8 cellular contexts compared by ENCODE assay signal in genomic region chr10:73246322-73246782, GRCh38. TPM values are rescaled to one million over a fixed set of nuclear protein-coding genes. Genes with fewer than 3 reads are reported as not detected.
DNase-seq lines count a peak whose midpoint lies in the region; ATAC-seq, FAIRE-seq and TF ChIP-seq lines count a peak whose summit lies in the region.

No MANE protein-coding gene starts in this region.

- CTCF ChIA-PET in activated CD4-positive, alpha-beta T cell treated with anti-CD3 and anti-CD28 coated beads for 36 hours (lab: Charles Lee) = interaction anchor here (0.6 to 1.5 kb wide), 5 partner anchors 10 to 395 kb away, joined by 3 to 8 read pairs (median 3); no protein-coding TSS in a partner anchor

- no peaks in the 10 kb centered on the region for H3K27me3 Mint-ChIP-seq in activated CD4-positive, alpha-beta T cell treated with anti-CD3 and anti-CD28 coated beads for 36 hours
- no peaks in the 10 kb centered on the region for H3K27me3 Mint-ChIP-seq in activated naive CD8-positive, alpha-beta T cell treated with anti-CD3 and anti-CD28 coated beads for 36 hours

- POLR2A ChIA-PET in activated CD4-positive, alpha-beta T cell treated with anti-CD3 and anti-CD28 coated beads for 36 hours (lab: Charles Lee) = interaction anchor here (1.0 to 3.3 kb wide), 9 partner anchors 9 to 379 kb away, joined by 3 to 21 read pairs (median 7); partner anchors contain the start of genes ECD, FAM149B1, P4HA1 and PPP3CB

- ATAC-seq in activated CD4-positive, alpha-beta T cell treated with anti-CD3 and anti-CD28 coated beads for 36 hours = no peak
- no peak for ATAC-seq in HG02938 (IDR thresholded peaks at IDR 0.05; ENCODE audit: unreplicated experiment)
- no peak for ATAC-seq in HG03378 (IDR thresholded peaks at IDR 0.05; ENCODE audit: unreplicated experiment)

- intact Hi-C loops in activated CD4-positive, alpha-beta T cell treated with anti-CD3 and anti-CD28 coated beads for 36 hours (cut with DNase I, micrococcal nuclease) = loop anchor here (1.0 to 10.0 kb wide), 9 partner anchors 149 to 1966 kb away; partner anchors contain the start of genes ANAPC16 (in 1 of the 2), ASCC1 (in 1 of the 2), MCU (in 1 of the 2) and MICU1 (in 1 of the 2)

- no peaks in the 10 kb centered on the region for H4K20me1 ChIP-seq in keratinocyte (ENCODE audit: control insufficient read depth, extremely low read depth, insufficient read depth, low read length)

- peak overlapping the region; percentile 97 for H3K27ac Mint-ChIP-seq in activated CD4-positive, alpha-beta T cell treated with anti-CD3 and anti-CD28 coated beads for 36 hours
- peak overlapping the region; percentile 96 for H3K27ac Mint-ChIP-seq in activated naive CD8-positive, alpha-beta T cell treated with anti-CD3 and anti-CD28 coated beads for 36 hours

- H3K9me3 Mint-ChIP-seq in activated CD4-positive, alpha-beta T cell treated with anti-CD3 and anti-CD28 coated beads for 36 hours (ENCODE audit: low read depth) = no peaks in the 10 kb centered on the region
- H3K9me3 Mint-ChIP-seq in activated naive CD8-positive, alpha-beta T cell treated with anti-CD3 and anti-CD28 coated beads for 36 hours = no peaks in the 10 kb centered on the region

- no peak for FAIRE-seq in keratinocyte (lab: Jason Lieb, UNC)

- H3K79me2 ChIP-seq in keratinocyte (ENCODE audit: control insufficient read depth, insufficient read depth, low read length) = peaks cover 50% of the 10 kb centered on the region

- dilution Hi-C loops in keratinocyte (cut with MboI; ENCODE audit: extremely low pct_ligation_motif_present, low sequenced_read_pairs) = no loop called here

- no peak for TF ChIP-seq CTCF in keratinocyte (optimal IDR thresholded peaks at IDR 0.05 in 1 of 3, IDR thresholded peaks at IDR 0.05 in 1 of 3, conservative IDR thresholded peaks at IDR 0.05 in 1 of 3; ENCODE audit: extremely low read depth in 1 of 3, insufficient read depth in 2 of 3, low read length in 3 of 3)

- H3K36me3 ChIP-seq in keratinocyte (ENCODE audit: control insufficient read depth in 2 of 2, extremely low read depth in 1 of 2, insufficient read depth in 2 of 2, low read length in 2 of 2) = peaks cover 17 to 45% of the 10 kb centered on the region in 2 experiments

- no peaks in the 10 kb centered on the region for H3K9me1 ChIP-seq in keratinocyte (ENCODE audit: control insufficient read depth, extremely low read depth, insufficient read depth, low read length)

- H3K4me1 ChIP-seq in keratinocyte (ENCODE audit: control insufficient read depth, extremely low read depth, insufficient read depth, low read length) = peaks cover 34% of the 10 kb centered on the region

- H3K27me3 ChIP-seq in keratinocyte (ENCODE audit: control insufficient read depth, extremely low read depth, insufficient read depth, low read length) = no peaks in the 10 kb centered on the region

- H3K9ac ChIP-seq in keratinocyte (ENCODE audit: control insufficient read depth, extremely low read depth, insufficient read depth, low read length) = peak overlapping the region; percentile 91

- peak overlapping the region; percentile 96 for H3K4me2 ChIP-seq in keratinocyte (ENCODE audit: control insufficient read depth, extremely low read depth, insufficient read depth, low read depth, low read length)

- H2AFZ ChIP-seq in keratinocyte (ENCODE audit: control insufficient read depth, low read length) = peak overlapping the region; percentile 81

- DNase-seq in activated CD4-positive, alpha-beta T cell treated with anti-CD3 and anti-CD28 coated beads for 36 hours = no peak
- DNase-seq in activated CD4-positive, alpha-beta T cell treated with anti-CD3 and anti-CD28 coated beads, Interleukin-2, amount 50 U/mL, for 48 hours = no peak
- DNase-seq in activated naive CD8-positive, alpha-beta T cell treated with anti-CD3 and anti-CD28 coated beads for 36 hours = no peak
- DNase-seq in keratinocyte (ENCODE audit: low read depth, low spot score) (no peak), NCI-H524 (lab: John Stamatoyannopoulos, UW) (no peak)

- no peaks in the 10 kb centered on the region for H3K9me3 ChIP-seq in keratinocyte (ENCODE audit: control insufficient read depth, low read depth, low read length)

- H3K27ac ChIP-seq in keratinocyte (ENCODE audit: control insufficient read depth, insufficient read depth, low read length) (peak overlapping the region; percentile 74), temporal lobe (ENCODE audit: low read depth, low read length) (peak overlapping the region; percentile 6)

- peak overlapping the region; percentile 99 for H3K4me3 Mint-ChIP-seq in activated CD4-positive, alpha-beta T cell treated with anti-CD3 and anti-CD28 coated beads for 36 hours
- peak overlapping the region; percentile 99 for H3K4me3 Mint-ChIP-seq in activated naive CD8-positive, alpha-beta T cell treated with anti-CD3 and anti-CD28 coated beads for 36 hours

- peaks cover 81% of the 10 kb centered on the region for H3K36me3 Mint-ChIP-seq in activated CD4-positive, alpha-beta T cell treated with anti-CD3 and anti-CD28 coated beads for 36 hours (ENCODE audit: low read depth)
- peaks cover 78% of the 10 kb centered on the region for H3K36me3 Mint-ChIP-seq in activated naive CD8-positive, alpha-beta T cell treated with anti-CD3 and anti-CD28 coated beads for 36 hours

- peak overlapping the region; percentile 70 to 96 (median 86) for H3K4me3 ChIP-seq in keratinocyte (ENCODE audit: control insufficient read depth in 2 of 3, extremely low read depth in 1 of 3, insufficient read depth in 2 of 3, low read depth in 1 of 3, low read length in 3 of 3)

- H3K4me1 Mint-ChIP-seq in activated CD4-positive, alpha-beta T cell treated with anti-CD3 and anti-CD28 coated beads for 36 hours = peaks cover 53% of the 10 kb centered on the region
- peaks cover 61% of the 10 kb centered on the region for H3K4me1 Mint-ChIP-seq in activated naive CD8-positive, alpha-beta T cell treated with anti-CD3 and anti-CD28 coated beads for 36 hours

RNA-seq across cellular contexts. Expression of gene DNAJC9, which starts 0.7 kb away (rescaled TPM):
- total RNA-seq in activated CD4-positive, alpha-beta T cell treated with anti-CD3 and anti-CD28 coated beads for 36 hours = 10 to 100 TPM; 36.9 to 45.4 TPM
- 10 to 100 TPM; 65.0 to 65.5 TPM for total RNA-seq in activated naive CD8-positive, alpha-beta T cell treated with anti-CD3 and anti-CD28 coated beads for 36 hours
- polyA plus RNA-seq in keratinocyte = 14.1 to 23.9 TPM (median 23.3 TPM) in 3 replicates
- 12.7 TPM for polyA plus RNA-seq in keratinocyte (2011; ENCODE audit: low read depth)
- polyA plus RNA-seq in keratinocyte (2011; cell fraction: cytosol; rRNA removed) = 16.0 and 21.1 TPM in 2 replicates
- polyA plus RNA-seq in keratinocyte (2011; cell fraction: nucleus; rRNA removed) = 18.9 and 23.5 TPM in 2 replicates
- polyA plus RNA-seq in keratinocyte (2012; ENCODE audit: low replicate concordance) = 11.4 and 20.8 TPM in 2 replicates
- polyA minus RNA-seq in keratinocyte = 5.7 to 22.0 TPM (median 9.4 TPM) in 3 replicates
- polyA minus RNA-seq in keratinocyte (2011; cell fraction: cytosol; rRNA and poly(A)+ RNA removed) = 16.7 TPM
- polyA minus RNA-seq in keratinocyte (2011; cell fraction: nucleus; rRNA and poly(A)+ RNA removed) = 6.1 and 7.9 TPM in 2 replicates
- 44.5 TPM for total RNA-seq in temporal lobe

RNA-seq across cellular contexts. Expression of gene MRPS16, which starts 6.1 kb away (rescaled TPM):
- total RNA-seq in activated CD4-positive, alpha-beta T cell treated with anti-CD3 and anti-CD28 coated beads for 36 hours = 100 to 1,000 TPM; 123 to 138 TPM
- total RNA-seq in activated naive CD8-positive, alpha-beta T cell treated with anti-CD3 and anti-CD28 coated beads for 36 hours = 100 to 1,000 TPM; 143 to 155 TPM
- 79.2 to 95.4 TPM (median 79.9 TPM) in 3 replicates for polyA plus RNA-seq in keratinocyte
- polyA plus RNA-seq in keratinocyte (2011; ENCODE audit: low read depth) = 20.6 TPM
- polyA plus RNA-seq in keratinocyte (2011; cell fraction: cytosol; rRNA removed) = 53.3 and 67.5 TPM in 2 replicates
- polyA plus RNA-seq in keratinocyte (2011; cell fraction: nucleus; rRNA removed) = 33.7 and 46.1 TPM in 2 replicates
- polyA plus RNA-seq in keratinocyte (2012; ENCODE audit: low replicate concordance) = 70.7 and 105 TPM in 2 replicates
- polyA minus RNA-seq in keratinocyte = 32.8 to 59.0 TPM (median 56.3 TPM) in 3 replicates
- polyA minus RNA-seq in keratinocyte (2011; cell fraction: cytosol; rRNA and poly(A)+ RNA removed) = 74.6 TPM
- 17.6 and 22.0 TPM in 2 replicates for polyA minus RNA-seq in keratinocyte (2011; cell fraction: nucleus; rRNA and poly(A)+ RNA removed)
- total RNA-seq in temporal lobe = 55.8 TPM
